Comparison of ENCODE assay signal across 1 cellular context in genomic region chr18:49645836-49646235, GRCh38.
TF ChIP-seq lines count a peak whose summit lies in the region.

No MANE protein-coding gene starts in this region.

TF ChIP-seq in WTC11, 78 proteins besides CTCF, POLR2A, EP300 and RAD21 (continued from another document):
- TF ChIP-seq ERG (CRISPR knock-in tag; IDR thresholded peaks at IDR 0.05) = no peak
- no peak for TF ChIP-seq TEAD4 (CRISPR knock-in tag; IDR thresholded peaks at IDR 0.05)
- no peak for TF ChIP-seq SMAD4 (CRISPR knock-in tag; IDR thresholded peaks at IDR 0.05)
- TF ChIP-seq AFF4 (CRISPR knock-in tag; IDR thresholded peaks at IDR 0.05; ENCODE audit: borderline replicate concordance) = no peak
- no peak for TF ChIP-seq ZNF121 (CRISPR knock-in tag; IDR thresholded peaks at IDR 0.05)
- TF ChIP-seq ZMAT4 (CRISPR knock-in tag; IDR thresholded peaks at IDR 0.05) = no peak
- no peak for TF ChIP-seq ZNF671 (CRISPR knock-in tag; IDR thresholded peaks at IDR 0.05)
- TF ChIP-seq SMAD3 (CRISPR knock-in tag; IDR thresholded peaks at IDR 0.05; ENCODE audit: borderline replicate concordance) = no peak
- TF ChIP-seq NFE2L1 (CRISPR knock-in tag; IDR thresholded peaks at IDR 0.05) = no peak
- no peak for TF ChIP-seq NR3C1 (CRISPR knock-in tag; conservative IDR thresholded peaks at IDR 0.05; ENCODE audit: low read depth)
